19 cellular contexts compared by ENCODE assay signal in genomic region chr2:85411405-85411748, GRCh38. TPM values are rescaled to one million over a fixed set of nuclear protein-coding genes. Genes with fewer than 3 reads are reported as not detected.
DNase-seq lines count a peak whose midpoint lies in the region; ATAC-seq and TF ChIP-seq lines count a peak whose summit lies in the region.
"Had no signal": no experiment of that assay in that cellular context is flagged by ENCODE, and none has a peak within 500 bp of the region (broad histone marks: within the 10 kb centered on the region; RNA-seq: fewer than 3 reads in every experiment).

No MANE protein-coding gene starts in this region.

- peaks cover 0 to 2% of the 10 kb centered on the region in 2 donors for H3K36me3 Mint-ChIP-seq in activated T-cell treated with anti-CD3 and anti-CD28 coated beads, Interleukin-2, amount 50 U/mL, for 72 hours (ENCODE audit: insufficient read depth in 2 of 2)
- no peaks in the 10 kb centered on the region for H3K36me3 Mint-ChIP-seq in activated T-cell treated with anti-CD3 and anti-CD28 coated beads, Interleukin-2, amount 50 U/mL, for 24 hours (ENCODE audit: low read depth)
- no peaks in the 10 kb centered on the region for H3K36me3 Mint-ChIP-seq in immature natural killer cell

- peak overlapping the region; percentile 60 to 84 for H3K4me3 Mint-ChIP-seq in activated T-cell treated with anti-CD3 and anti-CD28 coated beads, Interleukin-2, amount 50 U/mL, for 72 hours
- H3K4me3 Mint-ChIP-seq in activated T-cell treated with anti-CD3 and anti-CD28 coated beads, Interleukin-2, amount 50 U/mL, for 24 hours, result no peak overlapping the region
- H3K4me3 Mint-ChIP-seq in immature natural killer cell, result peak overlapping the region in 3 of 5 donors; percentile 12 to 77 (median 52)

- H3K9me3 Mint-ChIP-seq in activated T-cell treated with anti-CD3 and anti-CD28 coated beads, Interleukin-2, amount 50 U/mL, for 72 hours, result no peaks in the 10 kb centered on the region
- H3K9me3 Mint-ChIP-seq in activated T-cell treated with anti-CD3 and anti-CD28 coated beads, Interleukin-2, amount 50 U/mL, for 24 hours, result no peaks in the 10 kb centered on the region
- H3K9me3 Mint-ChIP-seq in immature natural killer cell, result no peaks in the 10 kb centered on the region
- H3K9me3 Mint-ChIP-seq: activated T-helper 1 cell treated with anti-CD3 and anti-CD28 coated beads, Interleukin-12 subunit alpha, Interleukin-12 subunit beta, Interleukin-2, Interleukin-4 antibody, amounts not matched to agents 30 ng/mL and 10 ng/mL and 1 ng/mL, durations not matched to agents 14 hours and 24 hours and 36 hours had no signal

- in situ Hi-C loops in gastrocnemius medialis (cut with MboI; ENCODE audit: low sequenced_read_pairs in 4 of 4), result no loop called here

- TF ChIP-seq CTCF in PC-3 (conservative IDR thresholded peaks at IDR 0.05; ENCODE audit: low read depth, low read length), result no peak
- TF ChIP-seq CTCF in suprapubic skin (IDR thresholded peaks at IDR 0.05), result no peak
- TF ChIP-seq CTCF in lower lobe of right lung (IDR thresholded peaks at IDR 0.05), result no peak
- no peak for TF ChIP-seq CTCF in gastrocnemius medialis (IDR thresholded peaks at IDR 0.05 in 4 of 5, conservative IDR thresholded peaks at IDR 0.05 in 1 of 5)

- H3K9ac ChIP-seq in PC-3 (ENCODE audit: low read length), result 0 out of 2 replicates have a peak overlapping the region, but pooled peaks have one; percentile 71

- no peaks in the 10 kb centered on the region for H3F3A ChIP-seq in PC-3 (ENCODE audit: low read length, unreplicated experiment)

- no peak for TF ChIP-seq EP300 in suprapubic skin (IDR thresholded peaks at IDR 0.05)

- H3K9me3 ChIP-seq in PC-3 (ENCODE audit: low read length) (no peaks in the 10 kb centered on the region), suprapubic skin (no peaks in the 10 kb centered on the region), lower lobe of right lung (no peaks in the 10 kb centered on the region), gastrocnemius medialis (no peaks in the 10 kb centered on the region)

- peaks cover 20% of the 10 kb centered on the region for H3K79me2 ChIP-seq in PC-3 (ENCODE audit: low read length)

- POLR2A ChIA-PET in PC-3 (lab: Charles Lee; ENCODE audit: unreplicated experiment), result interaction anchor here (0.6 kb wide), 1 partner anchor 426 kb away, joined by 13 read pairs; no protein-coding TSS in a partner anchor

- no peaks in the 10 kb centered on the region for H3K9me2 ChIP-seq in PC-3 (replicated peaks; ENCODE audit: low read length)

- no TSS peak for BruUV-seq in PC-3 (replicated peaks; lab: Mats Ljungman, UMichigan)

- no peaks in the 10 kb centered on the region for H3K27me3 ChIP-seq in PC-3 (ENCODE audit: low read length)
- no peaks in the 10 kb centered on the region for H3K27me3 ChIP-seq in suprapubic skin
- H3K27me3 ChIP-seq in lower lobe of right lung (ENCODE audit: low read depth), result no peaks in the 10 kb centered on the region
- peaks cover 0 to 13% (median 10%) of the 10 kb centered on the region in 3 donors for H3K27me3 ChIP-seq in gastrocnemius medialis

- no peak for TF ChIP-seq POLR2A in suprapubic skin (IDR thresholded peaks at IDR 0.05)
- no peak for TF ChIP-seq POLR2A in gastrocnemius medialis (IDR thresholded peaks at IDR 0.05)

- CTCF ChIA-PET in PC-3 (lab: Charles Lee), result no interaction called here

- H3K4me1 Mint-ChIP-seq in activated T-cell treated with anti-CD3 and anti-CD28 coated beads, Interleukin-2, amount 50 U/mL, for 72 hours (ENCODE audit: low read depth), result peaks cover 78% of the 10 kb centered on the region
- peaks cover 44% of the 10 kb centered on the region for H3K4me1 Mint-ChIP-seq in activated T-cell treated with anti-CD3 and anti-CD28 coated beads, Interleukin-2, amount 50 U/mL, for 24 hours (ENCODE audit: low read depth)
- H3K4me1 Mint-ChIP-seq in immature natural killer cell, result peaks cover 67 to 71% of the 10 kb centered on the region in 2 donors

- H3K27ac Mint-ChIP-seq in activated T-cell treated with anti-CD3 and anti-CD28 coated beads, Interleukin-2, amount 50 U/mL, for 72 hours, result no peak overlapping the region
- H3K27ac Mint-ChIP-seq in activated T-cell treated with anti-CD3 and anti-CD28 coated beads, Interleukin-2, amount 50 U/mL, for 24 hours, result no peak overlapping the region
- no peak overlapping the region for H3K27ac Mint-ChIP-seq in immature natural killer cell

- WGBS in suprapubic skin, result 92% methylated on average over 4 of the region's 5 CpGs

- H3K27ac ChIP-seq in PC-3 (ENCODE audit: low read length) (peak overlapping the region; percentile 80; the same call in 1 of the 2 replicates), suprapubic skin (peak overlapping the region; percentile 76), lower lobe of right lung (no peak overlapping the region), gastrocnemius medialis (no peak overlapping the region)

- no peak for ATAC-seq in activated T-cell treated with anti-CD3 and anti-CD28 coated beads, Interleukin-2, amount 50 U/mL, for 72 hours (replicated peaks in 1 of 2)
- ATAC-seq in PC-3 (no peak), GM18907 (IDR thresholded peaks at IDR 0.05; ENCODE audit: unreplicated experiment) (no peak), lower lobe of right lung (no peak), gastrocnemius medialis (no peak)
- ATAC-seq: K562 had no signal

- H3K4me3 ChIP-seq in PC-3 (ENCODE audit: low read length), result no peak overlapping the region
- H3K4me3 ChIP-seq in suprapubic skin, result no peak overlapping the region
- H3K4me3 ChIP-seq in lower lobe of right lung, result no peak overlapping the region
- no peak overlapping the region for H3K4me3 ChIP-seq in gastrocnemius medialis
- H3K4me3 ChIP-seq: K562 had no signal

- H2AFZ ChIP-seq in PC-3 (ENCODE audit: low read length), result no peak overlapping the region

- no peaks in the 10 kb centered on the region for H3K27me3 Mint-ChIP-seq in activated T-cell treated with anti-CD3 and anti-CD28 coated beads, Interleukin-2, amount 50 U/mL, for 72 hours (ENCODE audit: low read depth)
- H3K27me3 Mint-ChIP-seq in activated T-cell treated with anti-CD3 and anti-CD28 coated beads, Interleukin-2, amount 50 U/mL, for 24 hours, result no peaks in the 10 kb centered on the region
- peaks cover 2 to 22% (median 16%) of the 10 kb centered on the region in 3 donors for H3K27me3 Mint-ChIP-seq in immature natural killer cell (ENCODE audit: low read depth in 3 of 3)

- H3K4me1 ChIP-seq in PC-3 (ENCODE audit: insufficient read depth, low read length) (peaks cover 27% of the 10 kb centered on the region), suprapubic skin (peaks cover 74% of the 10 kb centered on the region), lower lobe of right lung (peaks cover 57% of the 10 kb centered on the region), gastrocnemius medialis (no peaks in the 10 kb centered on the region)

- intact Hi-C loops in PC-3 (cut with micrococcal nuclease), result no loop called here
- intact Hi-C loops in lower lobe of right lung (cut with DNase I), result no loop called here
- intact Hi-C loops in gastrocnemius medialis (cut with DNase I; ENCODE audit: low total_unique reads), result loop anchor here (1.0 kb wide), 1 partner anchor 39 kb away; no protein-coding TSS in a partner anchor

- no peak overlapping the region for H3K4me2 ChIP-seq in PC-3 (ENCODE audit: low read length)

- H3K36me3 ChIP-seq in PC-3 (ENCODE audit: low read depth, low read length) (no peaks in the 10 kb centered on the region), suprapubic skin (no peaks in the 10 kb centered on the region), lower lobe of right lung (no peaks in the 10 kb centered on the region), gastrocnemius medialis (no peaks in the 10 kb centered on the region)

- no peak for DNase-seq in activated T-cell treated with anti-CD3 and anti-CD28 coated beads, Interleukin-2, amount 50 U/mL, for 72 hours
- DNase-seq in activated T-cell treated with anti-CD3 and anti-CD28 coated beads, Interleukin-2, amount 50 U/mL, for 24 hours, result no peak
- DNase-seq in PC-3 (no peak), immature natural killer cell (no peak), suprapubic skin (ENCODE audit: low spot score in 2 of 2) (peak in 1 of 2 donors; percentile 59), lower lobe of right lung (no peak), gastrocnemius medialis (no peak)
- DNase-seq: ACHN; activated CD4-positive, alpha-beta T cell treated with anti-CD3 and anti-CD28 coated beads for 4 hours; aorta; erythroblast; GDM1; NCI-H1092 treated with DMSO at 0.1 percent for 48 hours; NCI-H774; RPMI8226; stimulated activated CD4-positive, alpha-beta T cell treated with anti-CD3 and anti-CD28 coated beads, Interleukin-4, amount 100 ng/mL, for 4 hours had no signal

- H4K20me1 ChIP-seq in PC-3 (ENCODE audit: low read length), result no peaks in the 10 kb centered on the region

RNA-seq across cellular contexts. Expression of gene CAPG, which starts 1.2 kb away (rescaled TPM):
- total RNA-seq in activated T-cell treated with anti-CD3 and anti-CD28 coated beads, Interleukin-2, amount 50 U/mL, for 72 hours, result 10 to 100 TPM; 58.4 to 83.6 TPM
- total RNA-seq in PC-3 (2014; rRNA removed) (221 and 260 TPM in 2 replicates), suprapubic skin (100 to 1,000 TPM; 139 to 212 (median 172) TPM), lower lobe of right lung (555 TPM), gastrocnemius medialis (10 to 100 TPM; 15.9 to 35.6 (median 23.1) TPM)
- polyA plus RNA-seq in immature natural killer cell, result 100 to 1,000 TPM in 2 of 3 donors, 10 to 100 TPM in 1; 97.5 to 233 (median 232) TPM

RNA-seq across cellular contexts. Expression of gene SH2D6, which starts 7.1 kb away (rescaled TPM):
- 1 to 10 TPM; 3.2 to 4.0 TPM for total RNA-seq in activated T-cell treated with anti-CD3 and anti-CD28 coated beads, Interleukin-2, amount 50 U/mL, for 72 hours
- 0.12 TPM in 1 of 2 replicates, not detected in the other for total RNA-seq in PC-3 (2014; rRNA removed)
- polyA plus RNA-seq in immature natural killer cell, result not detected
- total RNA-seq in suprapubic skin, result not detected
- 0.97 TPM for total RNA-seq in lower lobe of right lung
- 1 to 10 TPM in 1 of 4 donors, not detected in 3; 3.5 TPM for total RNA-seq in gastrocnemius medialis
- total RNA-seq: aorta had no signal

RNA-seq across cellular contexts. Expression of gene ELMOD3, which starts 56.8 kb away (rescaled TPM):
- 10 to 100 TPM; 19.3 to 23.7 TPM for total RNA-seq in activated T-cell treated with anti-CD3 and anti-CD28 coated beads, Interleukin-2, amount 50 U/mL, for 72 hours
- total RNA-seq in PC-3 (2014; rRNA removed), result 16.7 and 19.0 TPM in 2 replicates
- polyA plus RNA-seq in immature natural killer cell, result 10 to 100 TPM; 10.9 to 17.7 (median 14.0) TPM
- 10 to 100 TPM; 24.4 to 41.8 (median 30.0) TPM for total RNA-seq in suprapubic skin
- total RNA-seq in lower lobe of right lung, result 19.6 TPM
- 10 to 100 TPM; 15.9 to 31.7 (median 25.0) TPM for total RNA-seq in gastrocnemius medialis

RNA-seq across cellular contexts. Expression of gene RETSAT, which starts 57.0 kb away (rescaled TPM):
- total RNA-seq in activated T-cell treated with anti-CD3 and anti-CD28 coated beads, Interleukin-2, amount 50 U/mL, for 72 hours, result 10 to 100 TPM; 26.8 to 31.8 TPM
- total RNA-seq in PC-3 (2014; rRNA removed), result 39.1 and 50.8 TPM in 2 replicates
- polyA plus RNA-seq in immature natural killer cell, result 10 to 100 TPM; 13.7 to 28.1 (median 23.4) TPM
- 100 to 1,000 TPM in 3 of 4 donors, 10 to 100 TPM in 1; 92.4 to 126 (median 117) TPM for total RNA-seq in suprapubic skin
- total RNA-seq in lower lobe of right lung, result 55.5 TPM
- 100 to 1,000 TPM in 3 of 4 donors, 10 to 100 TPM in 1; 62.2 to 151 (median 116) TPM for total RNA-seq in gastrocnemius medialis

Comparison
In these comparisons a context has a peak if more than half of its experiments do, and no peak if none do; other contexts are left out.
1. H3K27ac ChIP-seq: peak in PC-3 (single experiment) and suprapubic skin (single experiment); none in lower lobe of right lung (single experiment) and gastrocnemius medialis (0 of 4).